ENCODE assay signal across 20 cellular contexts in genomic region chr7:149166142-149166541, GRCh38. TPM values are rescaled to one million over a fixed set of nuclear protein-coding genes. Genes with fewer than 3 reads are reported as not detected.
A peak's percentile ranks its signal among the peaks of the same experiment; 100 is the strongest.
DNase-seq lines count a peak whose midpoint lies in the region; ATAC-seq, FAIRE-seq and TF ChIP-seq lines count a peak whose summit lies in the region.
"Had no signal": no experiment of that assay in that cellular context is flagged by ENCODE, and none has a peak within 500 bp of the region (broad histone marks: within the 10 kb centered on the region; RNA-seq: fewer than 3 reads in every experiment).

No MANE protein-coding gene starts in this region.

- no peak overlapping the region for H3K4me3 Mint-ChIP-seq in activated CD4-positive, alpha-beta T cell treated with anti-CD3 and anti-CD28 coated beads for 36 hours
- H3K4me3 Mint-ChIP-seq in activated CD4-positive, alpha-beta T cell treated with anti-CD3 and anti-CD28 coated beads, Interleukin-2, amount 10 ng/mL, durations not matched to agents 7 days and 5 days = no peak overlapping the region
- no peak overlapping the region for H3K4me3 Mint-ChIP-seq in activated naive CD8-positive, alpha-beta T cell
- H3K4me3 Mint-ChIP-seq in activated naive CD8-positive, alpha-beta T cell treated with anti-CD3 and anti-CD28 coated beads for 36 hours = no peak overlapping the region

- 67 to 77% methylated on average over 1 of the region's 1 CpG for WGBS in gastroesophageal sphincter (ENCODE audit: low coverage in 1 of 2), 2 donors

- POLR2A ChIA-PET in activated CD4-positive, alpha-beta T cell treated with anti-CD3 and anti-CD28 coated beads for 36 hours (lab: Charles Lee) = no interaction called here
- POLR2A ChIA-PET in activated CD4-positive, alpha-beta T cell treated with anti-CD3 and anti-CD28 coated beads, Interleukin-2, amount 10 ng/mL, durations not matched to agents 7 days and 5 days (lab: Charles Lee) = interaction anchor here (0.6 kb wide), 1 partner anchor 21 kb away, joined by 3 read pairs; no protein-coding TSS in a partner anchor

- CTCF ChIA-PET in activated CD4-positive, alpha-beta T cell treated with anti-CD3 and anti-CD28 coated beads for 36 hours (lab: Charles Lee) = interaction anchor here (0.6 to 1.5 kb wide), 6 partner anchors 20 to 565 kb away, joined by 3 to 5 read pairs (median 4); partner anchors contain the start of gene ZNF282
- CTCF ChIA-PET in activated CD4-positive, alpha-beta T cell treated with anti-CD3 and anti-CD28 coated beads, Interleukin-2, amount 10 ng/mL, durations not matched to agents 7 days and 5 days (lab: Charles Lee) = interaction anchor here (0.7 to 1.8 kb wide), 5 partner anchors 15 to 811 kb away, joined by 3 to 12 read pairs (median 3); partner anchors contain the start of genes ZNF282, ZNF398 and ZNF425

- H3K4me3 ChIP-seq in gastroesophageal sphincter (no peak overlapping the region), breast epithelium (no peak overlapping the region)
- H3K4me3 ChIP-seq: BLaER1, HAP-1 had no signal

- H3K27ac ChIP-seq in epithelial cell of prostate (peak overlapping the region; percentile 48), gastroesophageal sphincter (no peak overlapping the region), breast epithelium (no peak overlapping the region)
- H3K27ac ChIP-seq: 22Rv1, BLaER1 had no signal

- FAIRE-seq in D721Med (lab: Jason Lieb, UNC) = no peak
- FAIRE-seq: G401.6, GM12891, H1, HepG2, HTR-8/SVneo had no signal

- H3K9me3 Mint-ChIP-seq in activated CD4-positive, alpha-beta T cell treated with anti-CD3 and anti-CD28 coated beads for 36 hours (ENCODE audit: low read depth) = no peaks in the 10 kb centered on the region
- no peaks in the 10 kb centered on the region for H3K9me3 Mint-ChIP-seq in activated CD4-positive, alpha-beta T cell treated with anti-CD3 and anti-CD28 coated beads, Interleukin-2, amount 10 ng/mL, durations not matched to agents 7 days and 5 days
- no peaks in the 10 kb centered on the region for H3K9me3 Mint-ChIP-seq in activated naive CD8-positive, alpha-beta T cell (ENCODE audit: low read depth)
- H3K9me3 Mint-ChIP-seq in activated naive CD8-positive, alpha-beta T cell treated with anti-CD3 and anti-CD28 coated beads for 36 hours = no peaks in the 10 kb centered on the region

- TF ChIP-seq POLR2A in gastroesophageal sphincter (IDR thresholded peaks at IDR 0.05) (no peak), breast epithelium (IDR thresholded peaks at IDR 0.05) (no peak)

- peaks cover 7% of the 10 kb centered on the region for H3K4me1 Mint-ChIP-seq in activated CD4-positive, alpha-beta T cell treated with anti-CD3 and anti-CD28 coated beads for 36 hours
- peaks cover 18% of the 10 kb centered on the region for H3K4me1 Mint-ChIP-seq in activated CD4-positive, alpha-beta T cell treated with anti-CD3 and anti-CD28 coated beads, Interleukin-2, amount 10 ng/mL, durations not matched to agents 7 days and 5 days
- no peaks in the 10 kb centered on the region for H3K4me1 Mint-ChIP-seq in activated naive CD8-positive, alpha-beta T cell (ENCODE audit: low read depth)
- no peaks in the 10 kb centered on the region for H3K4me1 Mint-ChIP-seq in activated naive CD8-positive, alpha-beta T cell treated with anti-CD3 and anti-CD28 coated beads for 36 hours

- H3K4me1 ChIP-seq in gastroesophageal sphincter = no peaks in the 10 kb centered on the region
- H3K4me1 ChIP-seq in breast epithelium = no peaks in the 10 kb centered on the region
- H3K4me1 ChIP-seq: HAP-1 had no signal

- no peak for TF ChIP-seq EP300 in gastroesophageal sphincter (IDR thresholded peaks at IDR 0.05)

- DNase-seq in activated CD4-positive, alpha-beta T cell treated with anti-CD3 and anti-CD28 coated beads for 36 hours = no peak
- no peak for DNase-seq in activated CD4-positive, alpha-beta T cell treated with anti-CD3 and anti-CD28 coated beads, Interleukin-2, amount 10 ng/mL, durations not matched to agents 7 days and 5 days
- no peak for DNase-seq in activated naive CD8-positive, alpha-beta T cell treated with anti-CD3 and anti-CD28 coated beads for 36 hours
- DNase-seq in epithelial cell of prostate (ENCODE audit: low read depth, low spot score) (no peak), D721Med (ENCODE audit: insufficient read length, low spot score) (no peak), breast epithelium (ENCODE audit: low spot score in 2 of 2) (no peak)
- DNase-seq: AML-193, Calu3, DMS79 treated with DMSO at 0.1 percent for 48 hours, EL had no signal

- H3K9me3 ChIP-seq in gastroesophageal sphincter (no peaks in the 10 kb centered on the region), breast epithelium (no peaks in the 10 kb centered on the region)
- H3K9me3 ChIP-seq: BLaER1, HAP-1 had no signal

- peaks cover 40% of the 10 kb centered on the region for H3K36me3 Mint-ChIP-seq in activated CD4-positive, alpha-beta T cell treated with anti-CD3 and anti-CD28 coated beads for 36 hours (ENCODE audit: low read depth)
- H3K36me3 Mint-ChIP-seq in activated CD4-positive, alpha-beta T cell treated with anti-CD3 and anti-CD28 coated beads, Interleukin-2, amount 10 ng/mL, durations not matched to agents 7 days and 5 days (ENCODE audit: low read depth) = peaks cover 40% of the 10 kb centered on the region
- H3K36me3 Mint-ChIP-seq in activated naive CD8-positive, alpha-beta T cell = peaks cover 3% of the 10 kb centered on the region
- peaks cover 17% of the 10 kb centered on the region for H3K36me3 Mint-ChIP-seq in activated naive CD8-positive, alpha-beta T cell treated with anti-CD3 and anti-CD28 coated beads for 36 hours

- intact Hi-C loops in activated CD4-positive, alpha-beta T cell treated with anti-CD3 and anti-CD28 coated beads for 36 hours (cut with DNase I, micrococcal nuclease) = no loop called here
- intact Hi-C loops in breast epithelium (cut with DNase I; ENCODE audit: low total_unique reads) = no loop called here

- peak; percentile 47 for ATAC-seq in activated CD4-positive, alpha-beta T cell treated with anti-CD3 and anti-CD28 coated beads for 36 hours
- ATAC-seq in gastroesophageal sphincter = no peak
- ATAC-seq: HepG2 had no signal

- H3K36me3 ChIP-seq in gastroesophageal sphincter = peaks cover 3 to 98% of the 10 kb centered on the region in 2 donors
- H3K36me3 ChIP-seq in breast epithelium = peaks cover 21% of the 10 kb centered on the region

- peak overlapping the region; percentile 62 for H3K27ac Mint-ChIP-seq in activated CD4-positive, alpha-beta T cell treated with anti-CD3 and anti-CD28 coated beads for 36 hours
- no peak overlapping the region for H3K27ac Mint-ChIP-seq in activated CD4-positive, alpha-beta T cell treated with anti-CD3 and anti-CD28 coated beads, Interleukin-2, amount 10 ng/mL, durations not matched to agents 7 days and 5 days
- H3K27ac Mint-ChIP-seq in activated naive CD8-positive, alpha-beta T cell = peak overlapping the region; percentile 73
- H3K27ac Mint-ChIP-seq in activated naive CD8-positive, alpha-beta T cell treated with anti-CD3 and anti-CD28 coated beads for 36 hours = no peak overlapping the region

- TF ChIP-seq CTCF in D721Med (IDR thresholded peaks at IDR 0.05; ENCODE audit: insufficient read depth, missing control alignments) (no peak), gastroesophageal sphincter (IDR thresholded peaks at IDR 0.05) (no peak), breast epithelium (IDR thresholded peaks at IDR 0.05) (no peak)

- H3K27me3 ChIP-seq in gastroesophageal sphincter (no peaks in the 10 kb centered on the region), breast epithelium (no peaks in the 10 kb centered on the region)
- H3K27me3 ChIP-seq: BLaER1 had no signal

- no peaks in the 10 kb centered on the region for H3K27me3 Mint-ChIP-seq in activated CD4-positive, alpha-beta T cell treated with anti-CD3 and anti-CD28 coated beads for 36 hours
- no peaks in the 10 kb centered on the region for H3K27me3 Mint-ChIP-seq in activated CD4-positive, alpha-beta T cell treated with anti-CD3 and anti-CD28 coated beads, Interleukin-2, amount 10 ng/mL, durations not matched to agents 7 days and 5 days
- no peaks in the 10 kb centered on the region for H3K27me3 Mint-ChIP-seq in activated naive CD8-positive, alpha-beta T cell
- H3K27me3 Mint-ChIP-seq in activated naive CD8-positive, alpha-beta T cell treated with anti-CD3 and anti-CD28 coated beads for 36 hours = no peaks in the 10 kb centered on the region

RNA-seq across cellular contexts. Expression of gene ZNF398, which starts 18.9 kb away (rescaled TPM):
- 10 to 100 TPM in 1 of 2 experiments, 1 to 10 TPM in 1; 9.6 to 10.5 TPM for total RNA-seq in activated CD4-positive, alpha-beta T cell treated with anti-CD3 and anti-CD28 coated beads for 36 hours
- total RNA-seq in activated CD4-positive, alpha-beta T cell treated with anti-CD3 and anti-CD28 coated beads, Interleukin-2, amount 10 ng/mL, durations not matched to agents 7 days and 5 days = 10 to 100 TPM; 15.3 to 17.1 TPM
- total RNA-seq in activated naive CD8-positive, alpha-beta T cell treated with anti-CD3 and anti-CD28 coated beads for 36 hours = 10 to 100 TPM; 10.5 to 11.1 TPM
- total RNA-seq in gastroesophageal sphincter (10 to 100 TPM; 16.8 to 24.4 (median 20.8) TPM), breast epithelium (10 to 100 TPM; 17.3 to 25.9 (median 22.9) TPM)

RNA-seq across cellular contexts. Expression of gene ZNF282, which starts 29.2 kb away (rescaled TPM):
- 10 to 100 TPM; 41.1 to 46.3 TPM for total RNA-seq in activated CD4-positive, alpha-beta T cell treated with anti-CD3 and anti-CD28 coated beads for 36 hours
- total RNA-seq in activated CD4-positive, alpha-beta T cell treated with anti-CD3 and anti-CD28 coated beads, Interleukin-2, amount 10 ng/mL, durations not matched to agents 7 days and 5 days = 10 to 100 TPM; 28.2 to 29.4 TPM
- total RNA-seq in activated naive CD8-positive, alpha-beta T cell treated with anti-CD3 and anti-CD28 coated beads for 36 hours = 10 to 100 TPM; 30.7 to 30.8 TPM
- 10 to 100 TPM; 15.9 to 26.3 (median 18.7) TPM for total RNA-seq in gastroesophageal sphincter
- 10 to 100 TPM; 13.0 to 19.2 (median 17.4) TPM for total RNA-seq in breast epithelium

RNA-seq across cellular contexts. Expression of gene ZNF425, which starts 40.0 kb away (rescaled TPM):
- under 1 TPM; 0.43 to 0.95 TPM for total RNA-seq in activated CD4-positive, alpha-beta T cell treated with anti-CD3 and anti-CD28 coated beads for 36 hours
- total RNA-seq in activated CD4-positive, alpha-beta T cell treated with anti-CD3 and anti-CD28 coated beads, Interleukin-2, amount 10 ng/mL, durations not matched to agents 7 days and 5 days = 1 to 10 TPM in 1 of 2 experiments, under 1 TPM in 1; 0.67 to 1.0 TPM
- under 1 TPM; 0.87 to 0.98 TPM for total RNA-seq in activated naive CD8-positive, alpha-beta T cell treated with anti-CD3 and anti-CD28 coated beads for 36 hours
- 1 to 10 TPM; 2.4 to 6.4 (median 3.2) TPM for total RNA-seq in gastroesophageal sphincter
- total RNA-seq in breast epithelium = 1 to 10 TPM; 2.1 to 4.7 (median 2.6) TPM

Comparison
In these comparisons a context has a peak if more than half of its experiments do, and no peak if none do; other contexts are left out.
1. H3K27ac Mint-ChIP-seq: peak in activated CD4-positive, alpha-beta T cell treated with anti-CD3 and anti-CD28 coated beads for 36 hours (single experiment) and activated naive CD8-positive, alpha-beta T cell (single experiment); none in activated CD4-positive, alpha-beta T cell treated with anti-CD3 and anti-CD28 coated beads, Interleukin-2, amount 10 ng/mL, durations not matched to agents 7 days and 5 days (single experiment) and activated naive CD8-positive, alpha-beta T cell treated with anti-CD3 and anti-CD28 coated beads for 36 hours (single experiment).